Comparison of ENCODE assay signal across 18 cellular contexts in genomic region chr2:100236166-100236565, GRCh38.
"Had no signal": no experiment of that assay in that cellular context is flagged by ENCODE, and none has a peak within 500 bp of the region (broad histone marks: within the 10 kb centered on the region; RNA-seq: fewer than 3 reads in every experiment).

No MANE protein-coding gene starts in this region.

- H3K9ac ChIP-seq: neural progenitor cell had no signal

- H3K27ac Mint-ChIP-seq: activated T-cell treated with anti-CD3 and anti-CD28 coated beads, Interleukin-2, amount 50 U/mL, for 24 hours; activated T-helper 2 cell treated with anti-CD3 and anti-CD28 coated beads, Interferon-gamma antibody, Interleukin-2, Interleukin-4, amounts not matched to agents 10 μg/mL and 5 μg/mL and 100 μg/mL, durations not matched to agents 14 hours and 24 hours and 36 hours; neural progenitor cell had no signal

- H3K27me3 ChIP-seq: brain microvascular endothelial cell, gastroesophageal sphincter, heart left ventricle, left lung, tibial artery had no signal

- H3K27ac ChIP-seq: brain microvascular endothelial cell, gastroesophageal sphincter, heart left ventricle, left lung, neural progenitor cell, tibial artery had no signal

- ATAC-seq: activated CD4-positive, CD25-positive, alpha-beta regulatory T cell treated with anti-CD3 and anti-CD28 coated beads, Interleukin-2, amount 50 U/mL, for 24 hours; esophagus mucosa; gastroesophageal sphincter; heart left ventricle; left lung had no signal

- H3K27me3 Mint-ChIP-seq: activated CD4-positive, alpha-beta T cell treated with anti-CD3 and anti-CD28 coated beads, Interleukin-2, amount 10 ng/mL, durations not matched to agents 7 days and 5 days; activated T-cell treated with anti-CD3 and anti-CD28 coated beads, Interleukin-2, amount 50 U/mL, for 24 hours had no signal

- H3K36me3 ChIP-seq: brain microvascular endothelial cell, gastroesophageal sphincter, heart left ventricle, left lung, neural progenitor cell, tibial artery had no signal

- H3K9me3 ChIP-seq: gastroesophageal sphincter, heart left ventricle, left lung, tibial artery had no signal

- H3K4me3 Mint-ChIP-seq: activated CD4-positive, alpha-beta T cell treated with anti-CD3 and anti-CD28 coated beads, Interleukin-2, amount 10 ng/mL, durations not matched to agents 7 days and 5 days; activated CD8-positive, alpha-beta T cell treated with anti-CD3 and anti-CD28 coated beads, Interleukin-2, amount 10 ng/mL, durations not matched to agents 7 days and 5 days; activated T-cell treated with anti-CD3 and anti-CD28 coated beads, Interleukin-2, amount 50 U/mL, for 24 hours; neural progenitor cell had no signal

- H3K4me3 ChIP-seq: gastroesophageal sphincter, heart left ventricle, left lung, neural progenitor cell, smooth muscle cell, tibial artery had no signal

- H3K36me3 Mint-ChIP-seq: neural progenitor cell had no signal

- H3K9me3 Mint-ChIP-seq: activated CD4-positive, alpha-beta T cell treated with anti-CD3 and anti-CD28 coated beads, Interleukin-2, amount 10 ng/mL, durations not matched to agents 7 days and 5 days; activated T-cell treated with anti-CD3 and anti-CD28 coated beads, Interleukin-2, amount 50 U/mL, for 24 hours; activated T-helper 2 cell treated with anti-CD3 and anti-CD28 coated beads, Interferon-gamma antibody, Interleukin-2, Interleukin-4, amounts not matched to agents 10 μg/mL and 5 μg/mL and 100 μg/mL, durations not matched to agents 14 hours and 24 hours and 36 hours; neural progenitor cell had no signal

- H2AFZ ChIP-seq: neural progenitor cell had no signal

- DNase-seq: activated CD4-positive, alpha-beta T cell treated with anti-CD3 and anti-CD28 coated beads, Interleukin-2, amount 10 ng/mL, durations not matched to agents 7 days and 5 days; activated CD8-positive, alpha-beta T cell treated with anti-CD3 and anti-CD28 coated beads, Interleukin-2, amount 10 ng/mL, durations not matched to agents 7 days and 5 days; activated naive CD4-positive, alpha-beta T cell treated with Interleukin-2 at 50 U/mL for 16 hours; activated T-cell treated with anti-CD3 and anti-CD28 coated beads, Interleukin-2, amount 50 U/mL, for 24 hours; aorta; brain microvascular endothelial cell; effector CD4-positive, alpha-beta T cell; heart left ventricle; left lung; T-helper 1 cell; T1000; tibial artery had no signal

- H3K4me2 ChIP-seq: neural progenitor cell, smooth muscle cell had no signal

- H3K4me1 ChIP-seq: gastroesophageal sphincter, heart left ventricle, left lung, tibial artery had no signal
